Comparison of ENCODE assay signal across 11 cellular contexts in genomic region chr2:230796280-230796862, GRCh38.
DNase-seq lines count a peak whose midpoint lies in the region; ATAC-seq and TF ChIP-seq lines count a peak whose summit lies in the region.
"Had no signal": no experiment of that assay in that cellular context is flagged by ENCODE, and none has a peak within 500 bp of the region (broad histone marks: within the 10 kb centered on the region; RNA-seq: fewer than 3 reads in every experiment).

No MANE protein-coding gene starts in this region.

- in situ Hi-C loops in transverse colon (cut with MboI; ENCODE audit: low pct_ligation_motif_present in 1 of 4, low pct_unique_long_range_greater_than_20kb in 1 of 4, low sequenced_read_pairs in 3 of 4), result loop anchor here in 2 of 4 donors (10.0 kb wide), 2 partner anchors 72 to 82 kb away; partner anchors contain the start of gene CAB39 (in 1 of the 2)

- intact Hi-C loops in activated B cell treated with CpG ODN at 0.5 μM for 24 hours (cut with micrococcal nuclease) (no loop called here), transverse colon (cut with DNase I; ENCODE audit: low total_unique reads) (no loop called here)

- POLR2A ChIA-PET in activated B cell treated with CpG ODN at 0.5 μM for 24 hours (lab: Charles Lee), result interaction anchor here (1.1 to 3.0 kb wide), 2 partner anchors 82 to 593 kb away, joined by 11 to 13 read pairs; no protein-coding TSS in a partner anchor

- peaks cover 30 to 51% (median 43%) of the 10 kb centered on the region in 4 donors for H3K4me1 ChIP-seq in transverse colon

- no peak for TF ChIP-seq CTCF in activated B cell treated with CpG ODN at 0.5 μM for 24 hours (IDR thresholded peaks at IDR 0.05)
- TF ChIP-seq CTCF in transverse colon (IDR thresholded peaks at IDR 0.05), result no peak

- DNase-seq in activated T-cell treated with anti-CD3 and anti-CD28 coated beads, Interleukin-2, amount 50 U/mL, for 24 hours, result no peak
- DNase-seq in activated T-cell treated with anti-CD3 and anti-CD28 coated beads, Interleukin-2, amount 50 U/mL, for 48 hours, result no peak
- DNase-seq in activated B cell treated with CpG ODN at 0.5 μM for 24 hours (no peak), iris pigment epithelial cell (ENCODE audit: low read depth) (peak; percentile 89), transverse colon (no peak), NCI-H510A treated with DMSO at 0.1 percent for 48 hours (lab: John Stamatoyannopoulos, UW) (no peak), hepatic stellate cell (ENCODE audit: low spot score) (no peak)
- DNase-seq: ACHN, NCI-H1092 had no signal

- 32 to 38% methylated on average over 3 to 4 of the region's 4 CpGs for WGBS in transverse colon (ENCODE audit: low coverage in 1 of 2), 2 donors

- H3K4me3 ChIP-seq in transverse colon, result no peak overlapping the region
- H3K4me3 ChIP-seq: cardiac muscle cell had no signal

- H3K4me3 Mint-ChIP-seq in activated T-cell treated with anti-CD3 and anti-CD28 coated beads, Interleukin-2, amount 50 U/mL, for 24 hours, result peak overlapping the region; percentile 6
- H3K4me3 Mint-ChIP-seq in activated B cell treated with CpG ODN at 0.5 μM for 24 hours, result no peak overlapping the region

- peaks cover 2% of the 10 kb centered on the region for H3K9me3 Mint-ChIP-seq in activated T-cell treated with anti-CD3 and anti-CD28 coated beads, Interleukin-2, amount 50 U/mL, for 24 hours
- no peaks in the 10 kb centered on the region for H3K9me3 Mint-ChIP-seq in activated B cell treated with CpG ODN at 0.5 μM for 24 hours

- no peak for ATAC-seq in activated B cell treated with CpG ODN at 0.5 μM for 24 hours (ENCODE audit: low read depth)
- ATAC-seq in GM21825 (IDR thresholded peaks at IDR 0.05; ENCODE audit: unreplicated experiment), result no peak

- TF ChIP-seq EP300 in transverse colon (IDR thresholded peaks at IDR 0.05; ENCODE audit: low read depth), result no peak

- H3K4me1 Mint-ChIP-seq in activated T-cell treated with anti-CD3 and anti-CD28 coated beads, Interleukin-2, amount 50 U/mL, for 24 hours (ENCODE audit: low read depth), result peaks cover 37% of the 10 kb centered on the region
- peaks cover 22% of the 10 kb centered on the region for H3K4me1 Mint-ChIP-seq in activated B cell treated with CpG ODN at 0.5 μM for 24 hours

- H3K27ac ChIP-seq in transverse colon, result peak overlapping the region; percentile 67 to 88 (median 84)
- H3K27ac ChIP-seq: cardiac muscle cell had no signal

- no peak overlapping the region for H3K27ac Mint-ChIP-seq in activated T-cell treated with anti-CD3 and anti-CD28 coated beads, Interleukin-2, amount 50 U/mL, for 24 hours
- H3K27ac Mint-ChIP-seq in activated B cell treated with CpG ODN at 0.5 μM for 24 hours, result peak overlapping the region; percentile 18

- no peak for TF ChIP-seq POLR2A in transverse colon (IDR thresholded peaks at IDR 0.05)

- H3K36me3 Mint-ChIP-seq in activated T-cell treated with anti-CD3 and anti-CD28 coated beads, Interleukin-2, amount 50 U/mL, for 24 hours (ENCODE audit: low read depth), result peaks cover 33% of the 10 kb centered on the region
- peaks cover 60% of the 10 kb centered on the region for H3K36me3 Mint-ChIP-seq in activated B cell treated with CpG ODN at 0.5 μM for 24 hours (ENCODE audit: low read depth)

- CTCF ChIA-PET in activated B cell treated with CpG ODN at 0.5 μM for 24 hours (lab: Charles Lee), result interaction anchor here (1.0 to 2.8 kb wide), 3 partner anchors 9 to 788 kb away, joined by 3 to 14 read pairs (median 4); no protein-coding TSS in a partner anchor

- peaks cover 0 to 14% (median 5%) of the 10 kb centered on the region in 4 donors for H3K36me3 ChIP-seq in transverse colon
- H3K36me3 ChIP-seq: cardiac muscle cell had no signal

- no peaks in the 10 kb centered on the region for H3K9me3 ChIP-seq in transverse colon

- no peaks in the 10 kb centered on the region for H3K27me3 ChIP-seq in transverse colon
- H3K27me3 ChIP-seq: cardiac muscle cell had no signal

- H3K27me3 Mint-ChIP-seq in activated T-cell treated with anti-CD3 and anti-CD28 coated beads, Interleukin-2, amount 50 U/mL, for 24 hours, result no peaks in the 10 kb centered on the region
- no peaks in the 10 kb centered on the region for H3K27me3 Mint-ChIP-seq in activated B cell treated with CpG ODN at 0.5 μM for 24 hours
